7 cellular contexts compared by ENCODE assay signal in the genomic region with DNA sequence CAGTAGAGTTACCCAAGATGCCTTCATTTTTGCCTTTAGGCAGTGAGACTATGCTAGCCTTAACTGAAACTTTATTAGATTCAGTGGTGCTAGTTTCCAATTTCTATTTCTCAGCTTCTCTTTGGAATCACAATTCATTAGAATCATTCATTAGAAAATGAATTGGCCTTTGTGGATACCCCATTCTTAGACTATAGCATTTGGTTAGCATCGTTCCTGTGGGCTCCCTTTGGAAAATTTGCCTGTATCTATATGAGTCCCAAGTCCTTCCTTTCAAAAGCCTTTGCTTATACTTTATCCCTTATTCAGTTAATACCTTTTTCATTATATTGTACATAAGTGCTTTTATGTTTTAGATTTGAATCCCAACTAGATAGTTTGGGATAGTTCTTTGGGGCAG.
"Had no signal": no experiment of that assay in that cellular context is flagged by ENCODE, and none has a peak within 500 bp of the region (broad histone marks: within the 10 kb centered on the region; RNA-seq: fewer than 3 reads in every experiment).

No MANE protein-coding gene starts in this region.

- FAIRE-seq: G401.6, GM12891, GM12892, GM18507, GM19239 had no signal

- DNase-seq: GDM1, GF-D8 had no signal
